ENCODE assay signal across 8 cellular contexts in the genomic region with DNA sequence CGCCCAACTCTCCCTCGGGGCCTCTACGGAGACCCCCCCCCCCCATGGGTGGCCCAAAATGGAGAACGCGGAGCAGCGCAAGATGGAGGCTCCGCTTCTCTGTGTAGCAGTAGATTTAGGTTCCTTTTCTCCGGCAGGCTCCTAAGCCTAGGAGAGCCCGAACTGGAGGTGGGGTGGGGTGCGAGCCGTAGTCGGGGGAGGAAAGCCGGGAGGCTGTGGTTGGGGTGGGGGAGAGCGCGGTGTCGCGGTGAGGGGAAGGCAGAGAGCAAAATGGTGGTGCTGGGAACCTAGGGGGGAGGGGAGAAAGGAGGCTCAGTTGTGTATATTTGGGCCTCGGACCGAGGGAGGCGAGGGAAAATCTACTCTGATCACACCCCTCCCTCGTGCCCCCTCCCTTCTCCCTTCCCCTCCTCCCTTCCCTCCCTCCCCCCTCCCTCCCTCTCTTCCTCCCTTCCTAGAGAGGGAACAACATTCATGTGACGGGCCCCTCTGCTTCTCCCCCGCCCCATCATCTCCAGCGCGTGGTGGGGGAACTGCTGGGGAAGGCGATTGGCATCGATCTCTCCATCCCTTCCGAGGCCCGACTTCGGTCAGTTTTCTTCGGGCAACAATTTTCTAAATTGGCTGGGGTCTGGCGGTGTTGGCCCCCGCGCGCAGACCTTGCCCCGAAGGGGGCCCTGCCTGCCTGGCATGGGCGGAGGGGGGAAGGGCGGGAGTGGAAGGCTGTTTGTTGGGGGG. TPM values are rescaled to one million over a fixed set of nuclear protein-coding genes. Genes with fewer than 3 reads are reported as not detected.
DNase-seq lines count a peak whose midpoint lies in the region; ATAC-seq and TF ChIP-seq lines count a peak whose summit lies in the region.

A gene (plus strand): TSS at position 439 of the 738 bp plus-strand sequence. CDS start 60,922 bp downstream, outside the sequence.

- 20% methylated on average over 38 of the region's 38 CpGs for WGBS in SK-N-SH (ENCODE audit: low lambda C conversion rate)

- H4K20me1 ChIP-seq in SK-N-SH (ENCODE audit: insufficient read depth) (peaks cover 32% of the 10 kb centered on the region), neural cell (ENCODE audit: insufficient read depth) (no peaks in the 10 kb centered on the region)

- H3K9me2 ChIP-seq in SK-N-SH, result no peaks in the 10 kb centered on the region; the same call in 1 of the 2 replicates
- H3K9me2 ChIP-seq in neural cell (ENCODE audit: insufficient read depth, low read length), result no peaks in the 10 kb centered on the region

- H3K4me1 ChIP-seq in SK-N-SH (ENCODE audit: control insufficient read depth in 1 of 2, insufficient read depth in 2 of 2, low read depth in 1 of 2, low read length in 1 of 2), result no peaks in the 10 kb centered on the region; a peak in 1 of 4 replicates

- H3K9me3 ChIP-seq in SK-N-SH (no peaks in the 10 kb centered on the region), neural cell (ENCODE audit: low read length) (no peaks in the 10 kb centered on the region)

- ATAC-seq in GM18858 (IDR thresholded peaks at IDR 0.05; ENCODE audit: unreplicated experiment), result no peak

- H3K27ac ChIP-seq in SK-N-SH (ENCODE audit: low read depth in 2 of 2, low read length in 1 of 2) (peak within 1 kb of the TSS; percentile 90 to 96), neural cell (ENCODE audit: low read length) (peak within 1 kb of the TSS; percentile 93)

- TF ChIP-seq RAD21 in SK-N-SH (IDR thresholded peaks at IDR 0.05; ENCODE audit: low read length) (no peak), neural cell (conservative IDR thresholded peaks at IDR 0.05) (no peak)

- H3F3A ChIP-seq in SK-N-SH (replicated peaks; ENCODE audit: insufficient read depth) (peaks cover 21% of the 10 kb centered on the region), neural cell (ENCODE audit: insufficient read depth, low read length, poor library complexity, severe bottlenecking) (no peaks in the 10 kb centered on the region)

- peak within 1 kb of the TSS; percentile 98 for H3K9ac ChIP-seq in SK-N-SH
- H3K9ac ChIP-seq in neural cell (ENCODE audit: low read length), result peak within 1 kb of the TSS; percentile 89

- peak within 1 kb of the TSS; percentile 32; the same call in 1 of the 2 replicates for H2AFZ ChIP-seq in SK-N-SH (ENCODE audit: low read depth)
- H2AFZ ChIP-seq in neural cell (ENCODE audit: low read depth, low read length), result peak within 1 kb of the TSS; percentile 76

- no peaks in the 10 kb centered on the region for H3K36me3 ChIP-seq in SK-N-SH (replicated peaks in 1 of 2; ENCODE audit: control insufficient read depth in 1 of 2, insufficient read depth in 2 of 2, low read length in 1 of 2)
- no peaks in the 10 kb centered on the region for H3K36me3 ChIP-seq in neural cell (ENCODE audit: insufficient read depth, low read length)

- H3K4me3 ChIP-seq in SK-N-SH (ENCODE audit: low read depth in 2 of 2, low read length in 1 of 2) (peak within 1 kb of the TSS; percentile 64 to 82), neural cell (ENCODE audit: low read length) (peak within 1 kb of the TSS; percentile 74)

- POLR2A ChIA-PET in SK-N-SH (lab: Yijun Ruan, JAX), result no interaction called here

- H3K79me2 ChIP-seq in SK-N-SH (ENCODE audit: insufficient read depth), result peaks cover 53% of the 10 kb centered on the region
- H3K79me2 ChIP-seq in neural cell (replicated peaks; ENCODE audit: insufficient read depth, low read length), result peaks cover 27% of the 10 kb centered on the region

- TF ChIP-seq CTCF in SK-N-SH (IDR thresholded peaks at IDR 0.05) (no peak), neural cell (IDR thresholded peaks at IDR 0.05; ENCODE audit: poor library complexity, severe bottlenecking) (no peak)

- CTCF ChIA-PET in SK-N-SH (lab: Yijun Ruan, JAX), result interaction anchor here (0.5 to 3.3 kb wide), 4 partner anchors 15 to 128 kb away, joined by 3 to 15 read pairs (median 4); no protein-coding TSS in a partner anchor

- TF ChIP-seq EP300 in SK-N-SH (IDR thresholded peaks at IDR 0.05; ENCODE audit: borderline replicate concordance in 1 of 2, low read depth in 1 of 2, low read length in 1 of 2), result no peak
- no peak for TF ChIP-seq EP300 in neural cell (conservative IDR thresholded peaks at IDR 0.05; ENCODE audit: poor library complexity, severe bottlenecking)

- H3K27me3 ChIP-seq in SK-N-SH (ENCODE audit: insufficient read depth) (no peaks in the 10 kb centered on the region), neural cell (ENCODE audit: insufficient read depth, low read depth, low read length) (no peaks in the 10 kb centered on the region)

- DNase-seq in GF-D8 (lab: John Stamatoyannopoulos, UW) (peak; percentile 76), NCI-H1105 (lab: John Stamatoyannopoulos, UW) (peak; percentile 76), SK-N-SH (peak; percentile 66), foreskin melanocyte (peak; percentile 78), superior temporal gyrus (ENCODE audit: extremely low spot score) (peak; percentile 71)
- DNase-seq in activated naive CD4-positive, alpha-beta T cell treated with anti-CD3 and anti-CD28 coated beads, Interleukin-2, amount 50 U/mL, for 16 hours, result peak; percentile 63

- H3K4me2 ChIP-seq in SK-N-SH (peak within 1 kb of the TSS; percentile 81), neural cell (ENCODE audit: low read length) (peak within 1 kb of the TSS; percentile 27)

TF ChIP-seq in SK-N-SH, 30 proteins besides CTCF, POLR2A, EP300 and RAD21:
- TF ChIP-seq YY1 (IDR thresholded peaks at IDR 0.05; ENCODE audit: low read depth), result peak; percentile 87
- TF ChIP-seq TAF1 (IDR thresholded peaks at IDR 0.05; ENCODE audit: borderline replicate concordance, low read depth, low read length), result peak; percentile 56
- no peak for TF ChIP-seq TEAD4 (IDR thresholded peaks at IDR 0.05; ENCODE audit: borderline replicate concordance, insufficient read depth)
- TF ChIP-seq POLR2AphosphoS5 (IDR thresholded peaks at IDR 0.05; ENCODE audit: low read depth, low read length), result peak; percentile 49; the same call in 1 of the 2 replicates
- TF ChIP-seq, protein P1, sequence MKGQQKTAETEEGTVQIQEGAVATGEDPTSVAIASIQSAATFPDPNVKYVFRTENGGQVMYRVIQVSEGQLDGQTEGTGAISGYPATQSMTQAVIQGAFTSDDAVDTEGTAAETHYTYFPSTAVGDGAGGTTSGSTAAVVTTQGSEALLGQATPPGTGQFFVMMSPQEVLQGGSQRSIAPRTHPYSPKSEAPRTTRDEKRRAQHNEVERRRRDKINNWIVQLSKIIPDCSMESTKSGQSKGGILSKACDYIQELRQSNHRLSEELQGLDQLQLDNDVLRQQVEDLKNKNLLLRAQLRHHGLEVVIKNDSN (IDR thresholded peaks at IDR 0.05; ENCODE audit: borderline replicate concordance, low read depth), result 0 out of 2 replicates have a peak, but pooled peaks have one; percentile 5

TF ChIP-seq in neural cell, 6 proteins besides CTCF, POLR2A, EP300 and RAD21:
- TF ChIP-seq, protein P2, sequence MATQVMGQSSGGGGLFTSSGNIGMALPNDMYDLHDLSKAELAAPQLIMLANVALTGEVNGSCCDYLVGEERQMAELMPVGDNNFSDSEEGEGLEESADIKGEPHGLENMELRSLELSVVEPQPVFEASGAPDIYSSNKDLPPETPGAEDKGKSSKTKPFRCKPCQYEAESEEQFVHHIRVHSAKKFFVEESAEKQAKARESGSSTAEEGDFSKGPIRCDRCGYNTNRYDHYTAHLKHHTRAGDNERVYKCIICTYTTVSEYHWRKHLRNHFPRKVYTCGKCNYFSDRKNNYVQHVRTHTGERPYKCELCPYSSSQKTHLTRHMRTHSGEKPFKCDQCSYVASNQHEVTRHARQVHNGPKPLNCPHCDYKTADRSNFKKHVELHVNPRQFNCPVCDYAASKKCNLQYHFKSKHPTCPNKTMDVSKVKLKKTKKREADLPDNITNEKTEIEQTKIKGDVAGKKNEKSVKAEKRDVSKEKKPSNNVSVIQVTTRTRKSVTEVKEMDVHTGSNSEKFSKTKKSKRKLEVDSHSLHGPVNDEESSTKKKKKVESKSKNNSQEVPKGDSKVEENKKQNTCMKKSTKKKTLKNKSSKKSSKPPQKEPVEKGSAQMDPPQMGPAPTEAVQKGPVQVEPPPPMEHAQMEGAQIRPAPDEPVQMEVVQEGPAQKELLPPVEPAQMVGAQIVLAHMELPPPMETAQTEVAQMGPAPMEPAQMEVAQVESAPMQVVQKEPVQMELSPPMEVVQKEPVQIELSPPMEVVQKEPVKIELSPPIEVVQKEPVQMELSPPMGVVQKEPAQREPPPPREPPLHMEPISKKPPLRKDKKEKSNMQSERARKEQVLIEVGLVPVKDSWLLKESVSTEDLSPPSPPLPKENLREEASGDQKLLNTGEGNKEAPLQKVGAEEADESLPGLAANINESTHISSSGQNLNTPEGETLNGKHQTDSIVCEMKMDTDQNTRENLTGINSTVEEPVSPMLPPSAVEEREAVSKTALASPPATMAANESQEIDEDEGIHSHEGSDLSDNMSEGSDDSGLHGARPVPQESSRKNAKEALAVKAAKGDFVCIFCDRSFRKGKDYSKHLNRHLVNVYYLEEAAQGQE (IDR thresholded peaks at IDR 0.05; ENCODE audit: borderline replicate concordance), result peak; percentile 61
- TF ChIP-seq EZH2 (IDR thresholded peaks at IDR 0.05; ENCODE audit: borderline replicate concordance, insufficient read depth, low read length, poor library complexity, severe bottlenecking), result no peak
- peak; percentile 41 for TF ChIP-seq MXI1 (conservative IDR thresholded peaks at IDR 0.05; ENCODE audit: poor library complexity, severe bottlenecking)
- TF ChIP-seq SMC3 (conservative IDR thresholded peaks at IDR 0.05; ENCODE audit: poor library complexity), result no peak
- TF ChIP-seq TAF1 (IDR thresholded peaks at IDR 0.05; ENCODE audit: low read depth), result peak; percentile 33
- TF ChIP-seq POLR2AphosphoS5 (IDR thresholded peaks at IDR 0.05), result peak; percentile 10

RNA-seq across cellular contexts. Expression of the gene that starts here (rescaled TPM):
- polyA plus RNA-seq in SK-N-SH (2012; rRNA removed) (11.3 and 11.6 TPM in 2 replicates), neural cell (25.3 and 26.5 TPM in 2 replicates)
- 20.3 and 21.0 TPM in 2 replicates for polyA plus RNA-seq in SK-N-SH (2012; cell fraction: cytosol; rRNA removed)
- polyA plus RNA-seq in SK-N-SH (2012; cell fraction: nucleus; rRNA removed), result 4.9 and 13.5 TPM in 2 replicates
- 105 and 114 TPM in 2 replicates for polyA minus RNA-seq in neural cell
